In the genomic region with DNA sequence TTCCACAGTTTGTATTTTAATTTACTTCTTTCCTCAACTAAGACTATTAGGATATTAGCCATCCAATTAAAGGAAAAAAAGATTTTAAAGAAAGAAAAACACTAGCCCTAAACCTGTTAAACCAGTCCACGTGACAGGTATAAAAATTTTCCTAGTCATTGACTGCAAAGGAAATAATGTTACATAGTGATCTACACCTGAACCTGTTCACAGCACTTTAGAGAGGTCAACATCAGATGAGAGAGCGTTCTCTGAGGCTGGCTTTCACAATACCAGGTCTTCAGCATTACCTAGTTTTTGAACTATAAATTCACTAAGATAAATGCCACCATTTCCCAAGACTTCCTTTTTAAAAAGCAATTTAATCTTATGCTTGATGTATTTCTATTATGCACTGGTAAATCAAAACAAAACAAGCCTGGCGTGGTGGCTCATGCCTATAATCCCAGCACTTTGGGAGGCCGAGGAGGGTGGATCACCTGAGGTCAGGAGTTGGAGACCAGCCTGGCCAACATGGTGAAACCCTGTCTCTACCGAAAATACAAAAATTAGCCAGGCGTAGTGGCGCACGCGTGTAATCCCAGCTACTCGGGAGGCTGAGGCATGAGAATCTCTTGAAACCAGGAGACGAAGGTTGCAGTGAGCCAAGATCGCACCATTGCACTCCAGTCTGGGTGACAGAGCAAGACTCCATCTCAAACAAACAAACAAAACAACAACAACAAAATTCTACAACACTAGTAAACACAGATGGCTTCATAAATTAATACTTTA, we compare ENCODE assay signal across 11 cellular contexts. TPM values are rescaled to one million over a fixed set of nuclear protein-coding genes. Genes with fewer than 3 reads are reported as not detected.
A peak's percentile ranks its signal among the peaks of the same experiment; 100 is the strongest.
DNase-seq lines count a peak whose midpoint lies in the region; ATAC-seq and TF ChIP-seq lines count a peak whose summit lies in the region.
"Not testable (repeated sequence)": the region's sequence is repeated elsewhere in the genome, so short reads cannot be mapped to it uniquely, and the experiment has no call there.
"Had no signal": no experiment of that assay in that cellular context is flagged by ENCODE, and none has a peak within 500 bp of the region (broad histone marks: within the 10 kb centered on the region; RNA-seq: fewer than 3 reads in every experiment).

No MANE protein-coding gene starts in this region.

- not testable (repeated sequence) for H3K27me3 ChIP-seq in BLaER1 treated with 17β-estradiol and CSF1 and Interleukin-3, amounts not matched to agents 10 nM and 100 nM; OCI-LY3 (ENCODE audit: low read depth, low read length); foreskin keratinocyte

- BruUV-seq in MCF 10A (replicated peaks; lab: Mats Ljungman, UMichigan), result not testable (repeated sequence)

- H3K4me2 ChIP-seq in BLaER1 treated with 17β-estradiol and CSF1 and Interleukin-3, amounts not matched to agents 10 nM and 100 nM, result peak overlapping the region; percentile 82 to 97 (median 92)
- peak overlapping the region; percentile 83 for H3K4me2 ChIP-seq in OCI-LY3 (ENCODE audit: low read length)

- H3K27ac Mint-ChIP-seq in HFFc6 (peak overlapping the region; percentile 9; the same call in 1 of the 2 replicates), MCF 10A (ENCODE audit: low read depth, unreplicated experiment) (peak overlapping the region; percentile 64), natural killer cell (peak overlapping the region in 1 of 2 donors; percentile 85)
- H3K27ac Mint-ChIP-seq in activated CD8-positive, alpha-beta T cell treated with anti-CD3 and anti-CD28 coated beads for 36 hours; stimulated activated naive B cell treated with anti-CD40 and anti-IgM and Interleukin-4, amounts not matched to agents 10 μg/mL and 1 μg/mL and 100 μg/mL, for 72 hours: not testable (repeated sequence)

- POLR2A ChIA-PET in activated CD8-positive, alpha-beta T cell treated with anti-CD3 and anti-CD28 coated beads for 36 hours (lab: Charles Lee), result interaction anchor here (0.6 to 1.6 kb wide), 2 partner anchors 20 to 72 kb away, joined by 3 to 5 read pairs; no protein-coding TSS in a partner anchor
- POLR2A ChIA-PET in MCF 10A (lab: Yijun Ruan, JAX), result interaction anchor here (0.7 to 6.0 kb wide), 10 partner anchors 13 to 135 kb away, joined by 3 to 27 read pairs (median 3); no protein-coding TSS in a partner anchor

- peaks cover 0 to 53% (median 39%) of the 10 kb centered on the region in 11 experiments; a peak in 20 of 22 replicates for H3K36me3 ChIP-seq in BLaER1 treated with 17β-estradiol and CSF1 and Interleukin-3, amounts not matched to agents 10 nM and 100 nM
- H3K36me3 ChIP-seq in OCI-LY3 (replicated peaks; ENCODE audit: low read depth, low read length), result not testable (repeated sequence)

- H3K4me3 ChIP-seq in BLaER1 treated with 17β-estradiol and CSF1 and Interleukin-3, amounts not matched to agents 10 nM and 100 nM, result peak overlapping the region; percentile 82 to 100 (median 93); a peak in 17 of 20 replicates
- peak overlapping the region; percentile 93 for H3K4me3 ChIP-seq in OCI-LY3 (ENCODE audit: low read length)

- peaks cover 23 to 44% (median 35%) of the 10 kb centered on the region in 10 experiments for H3K4me1 ChIP-seq in BLaER1 treated with 17β-estradiol and CSF1 and Interleukin-3, amounts not matched to agents 10 nM and 100 nM
- H3K4me1 ChIP-seq in OCI-LY3 (ENCODE audit: low read length) (peaks cover 14% of the 10 kb centered on the region), foreskin keratinocyte (peaks cover 24% of the 10 kb centered on the region)

- not testable (repeated sequence) for H3K9me3 ChIP-seq in BLaER1 treated with 17β-estradiol and CSF1 and Interleukin-3, amounts not matched to agents 10 nM and 100 nM (replicated peaks in 1 of 11); OCI-LY3 (ENCODE audit: insufficient read depth, low read length)

- TF ChIP-seq CTCF in HFFc6 (IDR thresholded peaks at IDR 0.05); OCI-LY3 (IDR thresholded peaks at IDR 0.05; ENCODE audit: low read depth, low read length); activated CD8-positive, alpha-beta T cell treated with anti-CD3 and anti-CD28 coated beads for 36 hours (IDR thresholded peaks at IDR 0.05); MCF 10A (IDR thresholded peaks at IDR 0.05; ENCODE audit: unreplicated experiment); foreskin keratinocyte (conservative IDR thresholded peaks at IDR 0.05); natural killer cell (IDR thresholded peaks at IDR 0.05): not testable (repeated sequence)

- CTCF ChIA-PET in activated CD8-positive, alpha-beta T cell treated with anti-CD3 and anti-CD28 coated beads for 36 hours (lab: Charles Lee), result not testable (repeated sequence)
- CTCF ChIA-PET in MCF 10A (lab: Yijun Ruan, JAX), result interaction anchor here (0.6 kb wide), 2 partner anchors 118 to 177 kb away, joined by 3 to 5 read pairs; no protein-coding TSS in a partner anchor

- not testable (repeated sequence) for H3K27me3 Mint-ChIP-seq in HFFc6 (ENCODE audit: insufficient read depth); activated CD8-positive, alpha-beta T cell treated with anti-CD3 and anti-CD28 coated beads for 36 hours; MCF 10A (ENCODE audit: insufficient read depth, unreplicated experiment); natural killer cell (ENCODE audit: low read depth in 2 of 2); stimulated activated naive B cell treated with anti-CD40 and anti-IgM and Interleukin-4, amounts not matched to agents 10 μg/mL and 1 μg/mL and 100 μg/mL, for 72 hours

- H3K27ac ChIP-seq in BLaER1 treated with 17β-estradiol and CSF1 and Interleukin-3, amounts not matched to agents 10 nM and 100 nM, result 0 out of 22 replicates have a peak overlapping the region, but pooled peaks of 1 of the 11 experiments have one; percentile 91
- H3K27ac ChIP-seq in OCI-LY3 (ENCODE audit: low read length), result not testable (repeated sequence)
- H3K27ac ChIP-seq in foreskin keratinocyte, result peak overlapping the region; percentile 87

- peak overlapping the region; percentile 87 to 99 (median 94); a peak in 19 of 22 replicates for H3K9ac ChIP-seq in BLaER1 treated with 17β-estradiol and CSF1 and Interleukin-3, amounts not matched to agents 10 nM and 100 nM
- H3K9ac ChIP-seq in OCI-LY3 (ENCODE audit: low read length), result not testable (repeated sequence)

- H3K79me2 ChIP-seq in OCI-LY3 (ENCODE audit: low read length), result peaks cover 69% of the 10 kb centered on the region

- H4K20me1 ChIP-seq in BLaER1 treated with 17β-estradiol and CSF1 and Interleukin-3, amounts not matched to agents 10 nM and 100 nM, result peaks cover 0 to 66% (median 58%) of the 10 kb centered on the region in 11 experiments; a peak in 18 of 22 replicates
- not testable (repeated sequence) for H4K20me1 ChIP-seq in OCI-LY3 (ENCODE audit: insufficient read depth, low read length)

- not testable (repeated sequence) for H2AFZ ChIP-seq in OCI-LY3 (ENCODE audit: low read depth, low read length)

- peaks cover 28% of the 10 kb centered on the region for H3K4me1 Mint-ChIP-seq in HFFc6 (ENCODE audit: low read depth)
- peaks cover 24% of the 10 kb centered on the region for H3K4me1 Mint-ChIP-seq in activated CD8-positive, alpha-beta T cell treated with anti-CD3 and anti-CD28 coated beads for 36 hours (ENCODE audit: low read depth)
- peaks cover 27% of the 10 kb centered on the region for H3K4me1 Mint-ChIP-seq in MCF 10A (ENCODE audit: insufficient read depth, unreplicated experiment)
- H3K4me1 Mint-ChIP-seq in natural killer cell, result peaks cover 19% of the 10 kb centered on the region in 2 donors
- peaks cover 11 to 23% of the 10 kb centered on the region in 2 donors for H3K4me1 Mint-ChIP-seq in stimulated activated naive B cell treated with anti-CD40 and anti-IgM and Interleukin-4, amounts not matched to agents 10 μg/mL and 1 μg/mL and 100 μg/mL, for 72 hours

- not testable (repeated sequence) for ATAC-seq in activated CD8-positive, alpha-beta T cell treated with anti-CD3 and anti-CD28 coated beads for 36 hours; foreskin keratinocyte; natural killer cell; stimulated activated naive B cell treated with anti-CD40 and anti-IgM and Interleukin-4, amounts not matched to agents 10 μg/mL and 1 μg/mL and 100 μg/mL, for 72 hours (replicated peaks)

- intact Hi-C loops in activated CD8-positive, alpha-beta T cell treated with anti-CD3 and anti-CD28 coated beads for 36 hours (cut with micrococcal nuclease), result loop anchor here (5.0 kb wide), 1 partner anchor 50 kb away; the partner anchor contains the start of genes ACACA and TADA2A
- intact Hi-C loops in MCF 10A (cut with micrococcal nuclease); natural killer cell (cut with micrococcal nuclease): not testable (repeated sequence)

- not testable (repeated sequence) for H3K9me3 Mint-ChIP-seq in HFFc6; activated CD8-positive, alpha-beta T cell treated with anti-CD3 and anti-CD28 coated beads for 36 hours; MCF 10A (ENCODE audit: unreplicated experiment); natural killer cell; stimulated activated naive B cell treated with anti-CD40 and anti-IgM and Interleukin-4, amounts not matched to agents 10 μg/mL and 1 μg/mL and 100 μg/mL, for 72 hours

- not testable (repeated sequence) for H3K36me3 Mint-ChIP-seq in HFFc6 (ENCODE audit: low read depth); natural killer cell
- H3K36me3 Mint-ChIP-seq in activated CD8-positive, alpha-beta T cell treated with anti-CD3 and anti-CD28 coated beads for 36 hours (ENCODE audit: low read depth), result peaks cover 20% of the 10 kb centered on the region
- H3K36me3 Mint-ChIP-seq in MCF 10A (ENCODE audit: insufficient read depth, unreplicated experiment), result peaks cover 21% of the 10 kb centered on the region
- peaks cover 5 to 12% of the 10 kb centered on the region in 2 donors for H3K36me3 Mint-ChIP-seq in stimulated activated naive B cell treated with anti-CD40 and anti-IgM and Interleukin-4, amounts not matched to agents 10 μg/mL and 1 μg/mL and 100 μg/mL, for 72 hours

- H3K4me3 Mint-ChIP-seq in HFFc6 (peak overlapping the region; percentile 94), MCF 10A (ENCODE audit: unreplicated experiment) (peak overlapping the region; percentile 94), natural killer cell (peak overlapping the region; percentile 64)
- H3K4me3 Mint-ChIP-seq in activated CD8-positive, alpha-beta T cell treated with anti-CD3 and anti-CD28 coated beads for 36 hours, result peak overlapping the region; percentile 96
- peak overlapping the region; percentile 41 to 56 for H3K4me3 Mint-ChIP-seq in stimulated activated naive B cell treated with anti-CD40 and anti-IgM and Interleukin-4, amounts not matched to agents 10 μg/mL and 1 μg/mL and 100 μg/mL, for 72 hours

- not testable (repeated sequence) for DNase-seq in HFFc6; activated CD8-positive, alpha-beta T cell treated with anti-CD3 and anti-CD28 coated beads for 36 hours; natural killer cell; stimulated activated naive B cell treated with anti-CD40 and anti-IgM and Interleukin-4, amounts not matched to agents 10 μg/mL and 1 μg/mL and 100 μg/mL, for 72 hours
- DNase-seq in MCF 10A (ENCODE audit: unreplicated experiment) (peak; percentile 21), foreskin keratinocyte (peak in 1 of 2 donors; percentile 25)

RNA-seq across cellular contexts. Expression of gene C17orf78, which starts 18.8 kb away (rescaled TPM):
- total RNA-seq in HFFc6 (2021; fragmentation: NEBNext Ultra II Directional; extraction: Animal tissue kit (Norgen Biotek cat#: 25700)), result not detected
- not detected for total RNA-seq in activated CD8-positive, alpha-beta T cell treated with anti-CD3 and anti-CD28 coated beads for 36 hours
- not detected in 2 replicates for total RNA-seq in MCF 10A (2022)
- total RNA-seq in foreskin keratinocyte, result not detected in 2 replicates
- polyA plus RNA-seq in foreskin keratinocyte, result not detected in 2 replicates
- total RNA-seq in natural killer cell, result not detected
- total RNA-seq: H4, myocyte, skeletal muscle tissue had no signal

RNA-seq across cellular contexts. Expression of gene ACACA, which starts 49.7 kb away (rescaled TPM):
- 10 to 100 TPM; 37.7 to 43.0 (median 40.7) TPM for total RNA-seq in HFFc6 (2021; fragmentation: NEBNext Ultra II Directional; extraction: Animal tissue kit (Norgen Biotek cat#: 25700))
- total RNA-seq in activated CD8-positive, alpha-beta T cell treated with anti-CD3 and anti-CD28 coated beads for 36 hours, result 10 to 100 TPM; 66.0 to 68.2 TPM
- total RNA-seq in MCF 10A (2022), result 88.6 and 100 TPM in 2 replicates
- 89.8 and 90.2 TPM in 2 replicates for total RNA-seq in foreskin keratinocyte
- 30.1 and 33.2 TPM in 2 replicates for polyA plus RNA-seq in foreskin keratinocyte
- total RNA-seq in natural killer cell, result 10 to 100 TPM; 22.9 to 23.9 (median 23.6) TPM

RNA-seq across cellular contexts. Expression of gene TADA2A, which starts 49.7 kb away (rescaled TPM):
- 10 to 100 TPM; 12.4 to 17.9 (median 16.2) TPM for total RNA-seq in HFFc6 (2021; fragmentation: NEBNext Ultra II Directional; extraction: Animal tissue kit (Norgen Biotek cat#: 25700))
- total RNA-seq in activated CD8-positive, alpha-beta T cell treated with anti-CD3 and anti-CD28 coated beads for 36 hours, result 10 to 100 TPM; 31.5 to 36.5 TPM
- 25.3 and 31.3 TPM in 2 replicates for total RNA-seq in MCF 10A (2022)
- 14.2 and 16.0 TPM in 2 replicates for total RNA-seq in foreskin keratinocyte
- polyA plus RNA-seq in foreskin keratinocyte, result 7.2 and 8.9 TPM in 2 replicates
- 10 to 100 TPM; 14.8 to 28.1 (median 26.7) TPM for total RNA-seq in natural killer cell
